In the genomic region with DNA sequence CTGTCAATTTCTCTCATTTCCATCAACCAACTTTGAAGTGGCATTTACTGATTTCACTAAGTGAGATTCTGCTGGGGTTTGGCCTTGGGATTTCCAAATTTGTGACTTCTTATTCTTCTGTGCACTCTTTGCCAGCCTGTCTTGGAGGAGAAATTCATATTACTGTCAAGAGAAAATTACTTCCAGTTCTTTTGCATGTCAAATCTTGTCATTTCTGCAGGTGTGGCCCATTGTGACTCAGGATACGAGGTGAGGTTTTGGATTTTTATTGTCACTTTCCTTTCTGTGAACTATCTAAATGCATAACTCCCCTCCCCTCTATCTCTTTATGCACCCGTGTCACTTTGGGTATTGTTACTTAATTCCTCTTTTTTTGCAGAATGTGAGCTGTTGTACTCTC, we compare ENCODE assay signal across 20 cellular contexts.
"Had no signal": no experiment of that assay in that cellular context is flagged by ENCODE, and none has a peak within 500 bp of the region (broad histone marks: within the 10 kb centered on the region; RNA-seq: fewer than 3 reads in every experiment).

No MANE protein-coding gene starts in this region.

- H3K4me3 ChIP-seq: coronary artery, dorsolateral prefrontal cortex, esophagus squamous epithelium, gastrocnemius medialis, heart right ventricle, left lung, lower lobe of right lung had no signal

- H3K27me3 ChIP-seq: dorsolateral prefrontal cortex, esophagus squamous epithelium, gastrocnemius medialis, heart right ventricle, left lung had no signal

- H3K36me3 ChIP-seq: esophagus squamous epithelium, gastrocnemius medialis, heart right ventricle, left lung, lower lobe of right lung had no signal

- H3K4me1 ChIP-seq: gastrocnemius medialis, heart right ventricle, left lung, lower lobe of right lung had no signal

- H3K27ac ChIP-seq: coronary artery, dorsolateral prefrontal cortex, epithelial cell of prostate, esophagus squamous epithelium, gastrocnemius medialis, heart right ventricle, left lung, lower lobe of right lung had no signal

- DNase-seq: dermis blood vessel endothelial cell; dorsolateral prefrontal cortex; effector CD4-positive, alpha-beta T cell; effector memory CD4-positive, alpha-beta T cell; erythroblast; esophagus squamous epithelium; foreskin fibroblast; foreskin melanocyte; gastrocnemius medialis; glutamatergic neuron; heart right ventricle; hippocampal formation; left cardiac atrium; left lung; left ventricle myocardium superior; lower lobe of right lung; mesendoderm; midbrain had no signal

- H3K9me3 ChIP-seq: esophagus squamous epithelium, gastrocnemius medialis, heart right ventricle, left lung, lower lobe of right lung had no signal
